ENCODE assay signal across 33 cellular contexts in genomic region chr5:83802686-83803085, GRCh38.
DNase-seq lines count a peak whose midpoint lies in the region; ATAC-seq, FAIRE-seq and TF ChIP-seq lines count a peak whose summit lies in the region.
"Had no signal": no experiment of that assay in that cellular context is flagged by ENCODE, and none has a peak within 500 bp of the region (broad histone marks: within the 10 kb centered on the region; RNA-seq: fewer than 3 reads in every experiment).

No MANE protein-coding gene starts in this region.

- H3K27me3 ChIP-seq in mammary epithelial cell (ENCODE audit: insufficient read depth, low read length) (peaks cover 3% of the 10 kb centered on the region), RWPE2 (ENCODE audit: insufficient read depth, poor library complexity, severe bottlenecking) (no peaks in the 10 kb centered on the region)
- H3K27me3 ChIP-seq: gastroesophageal sphincter, right atrium auricular region, testis had no signal

- intact Hi-C loops in mammary epithelial cell (cut with micrococcal nuclease) (no loop called here), MCF 10A (cut with micrococcal nuclease) (no loop called here), left ventricle myocardium superior (cut with micrococcal nuclease) (no loop called here)

- H3K9ac ChIP-seq in mammary epithelial cell (ENCODE audit: insufficient read depth, low read length) = no peak overlapping the region

- H3K4me3 Mint-ChIP-seq in MCF 10A (ENCODE audit: unreplicated experiment) = no peak overlapping the region
- H3K4me3 Mint-ChIP-seq: activated CD4-positive, alpha-beta T cell treated with anti-CD3 and anti-CD28 coated beads for 36 hours; activated CD8-positive, alpha-beta T cell treated with anti-CD3 and anti-CD28 coated beads for 36 hours; activated naive CD4-positive, alpha-beta T cell treated with anti-CD3 and anti-CD28 coated beads for 36 hours; CD4-positive, alpha-beta T cell; IgD-negative memory B cell; memory B cell; neural crest cell had no signal

- H3K9me3 ChIP-seq in mammary epithelial cell (replicated peaks; ENCODE audit: insufficient read depth, low read length) (no peaks in the 10 kb centered on the region), RWPE2 (ENCODE audit: severe bottlenecking) (no peaks in the 10 kb centered on the region)
- H3K9me3 ChIP-seq: gastroesophageal sphincter, right atrium auricular region, testis had no signal

- BruUV-seq in mammary epithelial cell (replicated peaks; lab: Mats Ljungman, UMichigan) (no TSS peak), MCF 10A (replicated peaks; lab: Mats Ljungman, UMichigan) (no TSS peak)

- H4K20me1 ChIP-seq in mammary epithelial cell (ENCODE audit: insufficient read depth, low read length) = no peaks in the 10 kb centered on the region

- H3K4me3 ChIP-seq in mammary epithelial cell (replicated peaks in 1 of 3; ENCODE audit: insufficient read depth in 1 of 3, low read depth in 2 of 3, low read length in 3 of 3) (no peak overlapping the region), RWPE2 (ENCODE audit: severe bottlenecking) (no peak overlapping the region), choroid plexus epithelial cell (ENCODE audit: low read depth, low read length) (no peak overlapping the region)
- H3K4me3 ChIP-seq: gastroesophageal sphincter, right atrium auricular region, testis had no signal

- peak; percentile 1 for DNase-seq in mammary epithelial cell
- DNase-seq in MCF 10A (ENCODE audit: unreplicated experiment) = no peak
- DNase-seq in RWPE2 (ENCODE audit: low spot score) = no peak
- DNase-seq in choroid plexus epithelial cell (ENCODE audit: low read depth) = peak; percentile 13
- DNase-seq in urothelium cell line (ENCODE audit: low spot score) = peak; percentile 18
- DNase-seq in left ventricle myocardium superior = no peak
- no peak for DNase-seq in GM12892 (ENCODE audit: insufficient read length)
- DNase-seq: activated CD4-positive, alpha-beta T cell treated with anti-CD3 and anti-CD28 coated beads for 36 hours; activated CD8-positive, alpha-beta T cell treated with anti-CD3 and anti-CD28 coated beads for 36 hours; activated naive CD4-positive, alpha-beta T cell treated with anti-CD3 and anti-CD28 coated beads for 36 hours; amniotic stem cell; CD4-positive, alpha-beta T cell; hippocampal formation; left colon; NCI-H1092; NCI-H1930; NCI-H2171 treated with DMSO at 0.1 percent for 48 hours; NCI-H524 treated with DMSO at 0.1 percent for 48 hours; SHP77; stimulated activated CD4-positive, alpha-beta T cell treated with anti-CD3 and anti-CD28 coated beads, Interleukin-1b, Interleukin-23, amount 100 ng/mL, for 48 hours; stimulated activated naive CD8-positive, alpha-beta T cell treated with anti-CD3 and anti-CD28 coated beads, Interleukin-15, Interleukin-2, amounts not matched to agents 100 U/mL and 50 U/mL, for 24 hours; T1000; testis had no signal

- H3K36me3 ChIP-seq in mammary epithelial cell (ENCODE audit: insufficient read depth, low read length) = no peaks in the 10 kb centered on the region
- no peaks in the 10 kb centered on the region for H3K36me3 ChIP-seq in RWPE2 (ENCODE audit: low read depth)
- H3K36me3 ChIP-seq: gastroesophageal sphincter, right atrium auricular region had no signal

- H3K27me3 Mint-ChIP-seq in MCF 10A (ENCODE audit: insufficient read depth, unreplicated experiment) = no peaks in the 10 kb centered on the region
- H3K27me3 Mint-ChIP-seq: activated CD4-positive, alpha-beta T cell treated with anti-CD3 and anti-CD28 coated beads for 36 hours; activated CD8-positive, alpha-beta T cell treated with anti-CD3 and anti-CD28 coated beads for 36 hours; CD4-positive, alpha-beta T cell; IgD-negative memory B cell; memory B cell had no signal

- 93% methylated on average over 2 of the region's 2 CpGs for WGBS in mammary epithelial cell (ENCODE audit: low coverage, missing lambda C conversion rate)

- POLR2A ChIA-PET in MCF 10A (lab: Yijun Ruan, JAX) = no interaction called here

- no peak for TF ChIP-seq POLR2A in GM12892 (IDR thresholded peaks at IDR 0.05; ENCODE audit: low read depth, low read length)

- no peaks in the 10 kb centered on the region for H3K4me1 Mint-ChIP-seq in MCF 10A (ENCODE audit: insufficient read depth, unreplicated experiment)
- H3K4me1 Mint-ChIP-seq: activated CD4-positive, alpha-beta T cell treated with anti-CD3 and anti-CD28 coated beads for 36 hours; IgD-negative memory B cell; memory B cell had no signal

- FAIRE-seq in urothelium cell line (lab: Jason Lieb, UNC) = no peak
- FAIRE-seq in GM12892 (lab: Jason Lieb, UNC) = no peak
- FAIRE-seq: bronchial epithelial cell had no signal

- no peak overlapping the region for H2AFZ ChIP-seq in mammary epithelial cell (ENCODE audit: low read depth, low read length)

- in situ Hi-C loops in mammary epithelial cell (cut with MboI; ENCODE audit: low sequenced_read_pairs in 2 of 2) = no loop called here

- no peak for TF ChIP-seq CTCF in mammary epithelial cell (conservative IDR thresholded peaks at IDR 0.05 in 1 of 2, IDR thresholded peaks at IDR 0.05 in 1 of 2; ENCODE audit: extremely low read depth in 1 of 2, insufficient read depth in 1 of 2, low read depth in 1 of 2, low read length in 2 of 2)
- no peak for TF ChIP-seq CTCF in MCF 10A (IDR thresholded peaks at IDR 0.05; ENCODE audit: unreplicated experiment)
- no peak for TF ChIP-seq CTCF in RWPE2 (IDR thresholded peaks at IDR 0.05; ENCODE audit: poor library complexity, severe bottlenecking)
- TF ChIP-seq CTCF in choroid plexus epithelial cell (conservative IDR thresholded peaks at IDR 0.05; ENCODE audit: low read depth, low read length) = no peak

- H3K9me3 Mint-ChIP-seq in MCF 10A (ENCODE audit: unreplicated experiment) = no peaks in the 10 kb centered on the region
- H3K9me3 Mint-ChIP-seq: activated CD8-positive, alpha-beta T cell treated with anti-CD3 and anti-CD28 coated beads for 36 hours; activated naive CD4-positive, alpha-beta T cell treated with anti-CD3 and anti-CD28 coated beads for 36 hours; CD4-positive, alpha-beta T cell; memory B cell had no signal

- H3K27ac Mint-ChIP-seq in MCF 10A (ENCODE audit: low read depth, unreplicated experiment) = no peak overlapping the region
- H3K27ac Mint-ChIP-seq: activated CD4-positive, alpha-beta T cell treated with anti-CD3 and anti-CD28 coated beads for 36 hours; activated CD8-positive, alpha-beta T cell treated with anti-CD3 and anti-CD28 coated beads for 36 hours; activated naive CD4-positive, alpha-beta T cell treated with anti-CD3 and anti-CD28 coated beads for 36 hours; CD4-positive, alpha-beta T cell; IgD-negative memory B cell; memory B cell had no signal

- H3K36me3 Mint-ChIP-seq in MCF 10A (ENCODE audit: insufficient read depth, unreplicated experiment) = no peaks in the 10 kb centered on the region
- H3K36me3 Mint-ChIP-seq: memory B cell had no signal

- dilution Hi-C loops in mammary epithelial cell (cut with HindIII; ENCODE audit: low sequenced_read_pairs) = no loop called here

- CTCF ChIA-PET in mammary epithelial cell (lab: Charles Lee; ENCODE audit: low non-redundant PET) (no interaction called here), MCF 10A (lab: Yijun Ruan, JAX) (no interaction called here)

- H3K79me2 ChIP-seq in mammary epithelial cell (ENCODE audit: insufficient read depth, low read length) = no peaks in the 10 kb centered on the region

- H3K4me2 ChIP-seq in mammary epithelial cell (ENCODE audit: insufficient read depth, low read depth, low read length) = no peak overlapping the region

- H3K4me1 ChIP-seq in mammary epithelial cell (ENCODE audit: insufficient read depth, low read length) = no peaks in the 10 kb centered on the region
- H3K4me1 ChIP-seq in RWPE2 (ENCODE audit: insufficient read depth, poor library complexity, severe bottlenecking) = no peaks in the 10 kb centered on the region
- H3K4me1 ChIP-seq: gastroesophageal sphincter, right atrium auricular region, testis had no signal

- H3K27ac ChIP-seq in mammary epithelial cell (ENCODE audit: insufficient read depth, low read depth, low read length) (no peak overlapping the region), RWPE2 (ENCODE audit: poor library complexity, severe bottlenecking) (no peak overlapping the region)
- H3K27ac ChIP-seq: 22Rv1, gastroesophageal sphincter, right atrium auricular region, testis, VCaP had no signal

- ATAC-seq in RWPE2 (ENCODE audit: low read depth) = peak; percentile 49; the same call in 1 of the 3 replicates
- no peak for ATAC-seq in left ventricle myocardium superior
- ATAC-seq in HG03097 (IDR thresholded peaks at IDR 0.05; ENCODE audit: low FRiP score, unreplicated experiment) = no peak
- ATAC-seq: activated CD4-positive, alpha-beta T cell treated with anti-CD3 and anti-CD28 coated beads for 36 hours; activated CD8-positive, alpha-beta T cell treated with anti-CD3 and anti-CD28 coated beads for 36 hours; gastroesophageal sphincter; HCT116; left colon; stimulated activated naive CD8-positive, alpha-beta T cell treated with anti-CD3 and anti-CD28 coated beads, Interleukin-15, Interleukin-2, amounts not matched to agents 100 U/mL and 50 U/mL, for 24 hours had no signal

Comparison
In these comparisons a context has a peak if more than half of its experiments do, and no peak if none do; other contexts are left out.
1. DNase-seq: peak in mammary epithelial cell (single experiment), choroid plexus epithelial cell (single experiment) and urothelium cell line (single experiment); none in MCF 10A (single experiment), RWPE2 (single experiment), left ventricle myocardium superior (single experiment) and GM12892 (single experiment).